ENCODE assay signal across 32 cellular contexts in genomic region chr2:233571462-233571861, GRCh38. TPM values are rescaled to one million over a fixed set of nuclear protein-coding genes. Genes with fewer than 3 reads are reported as not detected.
"Had no signal": no experiment of that assay in that cellular context is flagged by ENCODE, and none has a peak within 500 bp of the region (broad histone marks: within the 10 kb centered on the region; RNA-seq: fewer than 3 reads in every experiment).

No MANE protein-coding gene starts in this region.

- DNase-seq: dermis blood vessel endothelial cell; dorsolateral prefrontal cortex; effector CD4-positive, alpha-beta T cell; effector memory CD4-positive, alpha-beta T cell; erythroblast; esophagus squamous epithelium; foreskin fibroblast; heart left ventricle; hypothalamus; immature natural killer cell; islet precursor cell; left cardiac atrium; left lung; left ventricle myocardium superior; lower lobe of right lung; mesenchymal stem cell; mucosa of descending colon; naive B cell; naive thymus-derived CD8-positive, alpha-beta T cell had no signal

- H3K36me3 Mint-ChIP-seq: immature natural killer cell, mesothelial cell of epicardium, naive B cell had no signal

- H2AFZ ChIP-seq: hepatocyte had no signal

- H3K4me1 ChIP-seq: esophagus squamous epithelium, gastroesophageal sphincter, heart left ventricle, left lung, lower lobe of right lung had no signal

- H3K9me3 Mint-ChIP-seq: immature natural killer cell had no signal

- H3K36me3 ChIP-seq: esophagus squamous epithelium, gastroesophageal sphincter, heart left ventricle, left lung, lower lobe of right lung had no signal

- H3K79me2 ChIP-seq: hepatocyte had no signal

- FAIRE-seq: colon, frontal cortex had no signal

- H3K4me3 ChIP-seq: coronary artery, dorsolateral prefrontal cortex, esophagus squamous epithelium, gastroesophageal sphincter, heart left ventricle, hepatocyte, left lung, lower lobe of right lung, mucosa of descending colon had no signal

- H3K27me3 ChIP-seq: dorsolateral prefrontal cortex, esophagus squamous epithelium, gastroesophageal sphincter, heart left ventricle, hepatocyte, left lung had no signal

- H3K9me3 ChIP-seq: esophagus squamous epithelium, gastroesophageal sphincter, heart left ventricle, left lung, lower lobe of right lung, mucosa of descending colon had no signal

- H3K4me2 ChIP-seq: hepatocyte had no signal

- H3K4me1 Mint-ChIP-seq: immature natural killer cell; mesothelial cell of epicardium; naive B cell; naive thymus-derived CD8-positive, alpha-beta T cell had no signal

- H3K4me3 Mint-ChIP-seq: immature natural killer cell; mesothelial cell of epicardium; naive B cell; naive thymus-derived CD8-positive, alpha-beta T cell had no signal

- H3K27ac ChIP-seq: coronary artery, dorsolateral prefrontal cortex, epithelial cell of prostate, esophagus squamous epithelium, gastroesophageal sphincter, heart left ventricle, hepatocyte, left lung, lower lobe of right lung had no signal

- ATAC-seq: esophagus mucosa; gastroesophageal sphincter; heart left ventricle; left cardiac atrium; left lung; left ventricle myocardium superior; lower lobe of right lung; mucosa of descending colon; naive thymus-derived CD8-positive, alpha-beta T cell had no signal

- H3K27ac Mint-ChIP-seq: immature natural killer cell; mesothelial cell of epicardium; naive B cell; naive thymus-derived CD8-positive, alpha-beta T cell had no signal

RNA-seq across cellular contexts. Expression of gene UGT1A8, which starts 46.0 kb away (rescaled TPM):
- total RNA-seq: dermis blood vessel endothelial cell; dorsolateral prefrontal cortex; frontal cortex; gastroesophageal sphincter; heart left ventricle; kidney epithelial cell; left cardiac atrium; left lung; left ventricle myocardium superior; lower leg skin; lower lobe of right lung; lung microvascular endothelial cell; mesenteric fat pad; mesothelial cell of epicardium; myocyte; naive thymus-derived CD8-positive, alpha-beta T cell had no signal
- polyA plus RNA-seq: heart left ventricle; hepatocyte; immature natural killer cell; naive thymus-derived CD8-positive, alpha-beta T cell had no signal
